In genomic region chr6:42300701-42301100, GRCh38 we compare ENCODE assay signal across 16 cellular contexts.
DNase-seq lines count a peak whose midpoint lies in the region; ATAC-seq and TF ChIP-seq lines count a peak whose summit lies in the region.
"Had no signal": no experiment of that assay in that cellular context is flagged by ENCODE, and none has a peak within 500 bp of the region (broad histone marks: within the 10 kb centered on the region; RNA-seq: fewer than 3 reads in every experiment).

No MANE protein-coding gene starts in this region.

- in situ Hi-C loops in Panc1 (cut with HindIII; ENCODE audit: low pct_unique_long_range_greater_than_20kb, low sequenced_read_pairs): no loop called here

- BruUV-seq in Panc1 (replicated peaks; lab: Mats Ljungman, UMichigan): no TSS peak

- H4K20me1 ChIP-seq in osteoblast (ENCODE audit: insufficient read depth, low read length): peaks cover 4% of the 10 kb centered on the region

- TF ChIP-seq CTCF in Panc1 (IDR thresholded peaks at IDR 0.05) (no peak), osteoblast (IDR thresholded peaks at IDR 0.05; ENCODE audit: extremely low read depth, low read depth, low read length) (no peak)

- no peak overlapping the region for H3K56ac ChIP-seq in mesendoderm (ENCODE audit: low read length)

- no peak for DNase-seq in activated T-cell treated with anti-CD3 and anti-CD28 coated beads, Interleukin-2, amount 50 U/mL, for 24 hours
- DNase-seq in activated T-cell treated with anti-CD3 and anti-CD28 coated beads, Interleukin-2, amount 50 U/mL, for 4 hours: no peak
- DNase-seq in Panc1 (ENCODE audit: low read depth, low spot score): no peak
- DNase-seq in epithelial cell of prostate (ENCODE audit: low read depth, low spot score): peak; percentile 27
- peak; percentile 9 for DNase-seq in osteoblast (ENCODE audit: insufficient read length, low spot score, missing footprints)
- DNase-seq in HuH-7.5 (ENCODE audit: low spot score): no peak
- no peak for DNase-seq in mesendoderm
- DNase-seq: 8988T, C1 segment of cervical spinal cord, MG63, NCI-H1105, NCI-H187, NCI-H446, SHP77 had no signal

- no peak overlapping the region for H2AFZ ChIP-seq in osteoblast (ENCODE audit: low read length)

- peaks cover 28% of the 10 kb centered on the region for H3K36me3 Mint-ChIP-seq in activated T-cell treated with anti-CD3 and anti-CD28 coated beads, Interleukin-2, amount 50 U/mL, for 24 hours (ENCODE audit: low read depth)
- peaks cover 5% of the 10 kb centered on the region for H3K36me3 Mint-ChIP-seq in activated T-cell treated with anti-CD3 and anti-CD28 coated beads, Interleukin-2, amount 50 U/mL, for 4 hours (ENCODE audit: insufficient read depth)

- no peaks in the 10 kb centered on the region for H3K36me3 ChIP-seq in Panc1 (ENCODE audit: control insufficient read depth, insufficient read depth, low read length)
- H3K36me3 ChIP-seq in osteoblast (ENCODE audit: insufficient read depth, low read length): no peaks in the 10 kb centered on the region
- no peaks in the 10 kb centered on the region for H3K36me3 ChIP-seq in mesendoderm (ENCODE audit: control insufficient read depth, insufficient read depth, low read length)
- H3K36me3 ChIP-seq: MG63 had no signal

- H3K27ac ChIP-seq in Panc1 (ENCODE audit: low read length): 0 out of 2 replicates have a peak overlapping the region, but pooled peaks have one; percentile 25
- no peak overlapping the region for H3K27ac ChIP-seq in epithelial cell of prostate
- H3K27ac ChIP-seq in osteoblast (ENCODE audit: low read depth, low read length): no peak overlapping the region
- H3K27ac ChIP-seq in mesendoderm (ENCODE audit: low read depth, low read length): no peak overlapping the region
- H3K27ac ChIP-seq: KMS-11 had no signal

- no peak overlapping the region for H3K23ac ChIP-seq in mesendoderm (ENCODE audit: low read length)

- CTCF ChIA-PET in Panc1 (lab: Charles Lee): interaction anchor here (0.6 to 1.1 kb wide), 2 partner anchors 45 to 247 kb away, joined by 3 to 4 read pairs; no protein-coding TSS in a partner anchor

- H3K27me3 ChIP-seq in Panc1 (ENCODE audit: control insufficient read depth, insufficient read depth, low read length): no peaks in the 10 kb centered on the region
- H3K27me3 ChIP-seq in osteoblast (ENCODE audit: insufficient read depth, low read length): no peaks in the 10 kb centered on the region
- no peaks in the 10 kb centered on the region for H3K27me3 ChIP-seq in mesendoderm (ENCODE audit: insufficient read depth, low read length, poor library complexity)
- H3K27me3 ChIP-seq: MG63 had no signal

- no peak overlapping the region for H3K4ac ChIP-seq in mesendoderm (ENCODE audit: low read depth, low read length)

- no peak overlapping the region for H2BK120ac ChIP-seq in mesendoderm (ENCODE audit: low read depth, low read length)

- H3K79me1 ChIP-seq in mesendoderm (ENCODE audit: low read length): no peaks in the 10 kb centered on the region

- peaks cover 9% of the 10 kb centered on the region for H3K79me2 ChIP-seq in osteoblast (ENCODE audit: insufficient read depth, low read length)
- H3K79me2 ChIP-seq in mesendoderm (ENCODE audit: control insufficient read depth, insufficient read depth, low read length): no peaks in the 10 kb centered on the region

- no peak for ATAC-seq in activated T-cell treated with anti-CD3 and anti-CD28 coated beads, Interleukin-2, amount 50 U/mL, for 4 hours
- ATAC-seq in Panc1: peak; percentile 67
- no peak for ATAC-seq in GM19455 (IDR thresholded peaks at IDR 0.05; ENCODE audit: unreplicated experiment)

- H3K4me2 ChIP-seq in osteoblast (ENCODE audit: insufficient read depth, low read length): no peak overlapping the region
- no peak overlapping the region for H3K4me2 ChIP-seq in mesendoderm (ENCODE audit: low read length)
- H3K4me2 ChIP-seq: KMS-11 had no signal

- no peak overlapping the region for H4K5ac ChIP-seq in mesendoderm (ENCODE audit: low read length)

- no peak overlapping the region for H4K8ac ChIP-seq in mesendoderm (ENCODE audit: low read depth, low read length)

- peak overlapping the region; percentile 24 for H3K27ac Mint-ChIP-seq in activated T-cell treated with anti-CD3 and anti-CD28 coated beads, Interleukin-2, amount 50 U/mL, for 24 hours

- no peaks in the 10 kb centered on the region for H3K27me3 Mint-ChIP-seq in activated T-cell treated with anti-CD3 and anti-CD28 coated beads, Interleukin-2, amount 50 U/mL, for 24 hours
- no peaks in the 10 kb centered on the region for H3K27me3 Mint-ChIP-seq in activated T-cell treated with anti-CD3 and anti-CD28 coated beads, Interleukin-2, amount 50 U/mL, for 4 hours (ENCODE audit: low read depth)

- H3K4me1 ChIP-seq in Panc1 (ENCODE audit: control insufficient read depth, insufficient read depth, low read length): peaks cover 52% of the 10 kb centered on the region
- H3K4me1 ChIP-seq in osteoblast (ENCODE audit: insufficient read depth, low read length): no peaks in the 10 kb centered on the region
- peaks cover 3% of the 10 kb centered on the region for H3K4me1 ChIP-seq in mesendoderm (ENCODE audit: control insufficient read depth, low read depth, low read length)

- no peak overlapping the region for H3K18ac ChIP-seq in mesendoderm (ENCODE audit: low read length)

- no CpG with 5 or more reads among the region's 1 CpG for WGBS in mesendoderm (ENCODE audit: extremely low coverage, insufficient coverage, low lambda C conversion rate)

- intact Hi-C loops in Panc1 (cut with micrococcal nuclease; ENCODE audit: unreplicated experiment): no loop called here

- H3K4me1 Mint-ChIP-seq in activated T-cell treated with anti-CD3 and anti-CD28 coated beads, Interleukin-2, amount 50 U/mL, for 24 hours (ENCODE audit: low read depth): peaks cover 39% of the 10 kb centered on the region
- H3K4me1 Mint-ChIP-seq in activated T-cell treated with anti-CD3 and anti-CD28 coated beads, Interleukin-2, amount 50 U/mL, for 4 hours (ENCODE audit: low read depth): peaks cover 29% of the 10 kb centered on the region

- no peak overlapping the region for H3K4me3 Mint-ChIP-seq in activated T-cell treated with anti-CD3 and anti-CD28 coated beads, Interleukin-2, amount 50 U/mL, for 24 hours
- H3K4me3 Mint-ChIP-seq in activated T-cell treated with anti-CD3 and anti-CD28 coated beads, Interleukin-2, amount 50 U/mL, for 4 hours: no peak overlapping the region

- no peaks in the 10 kb centered on the region for H3K9me3 ChIP-seq in Panc1 (ENCODE audit: control insufficient read depth, insufficient read depth, low read depth, low read length)
- H3K9me3 ChIP-seq in osteoblast (ENCODE audit: low read depth, low read length): no peaks in the 10 kb centered on the region
- H3K9me3 ChIP-seq: MG63 had no signal

- no peak overlapping the region for H2BK5ac ChIP-seq in mesendoderm (ENCODE audit: low read length)

- H3K4me3 ChIP-seq in Panc1 (ENCODE audit: low read depth in 2 of 2, low read length in 2 of 2): no peak overlapping the region
- no peak overlapping the region for H3K4me3 ChIP-seq in osteoblast (ENCODE audit: insufficient read depth, low read length)
- no peak overlapping the region for H3K4me3 ChIP-seq in mesendoderm (ENCODE audit: low read length)
- H3K4me3 ChIP-seq: MG63 had no signal

- no peak overlapping the region for H2AK5ac ChIP-seq in mesendoderm (ENCODE audit: low read length)

- no peak overlapping the region for H2BK15ac ChIP-seq in mesendoderm (replicated peaks; ENCODE audit: low read depth)

- no peak overlapping the region for H3K9ac ChIP-seq in mesendoderm (ENCODE audit: low read length)
- H3K9ac ChIP-seq: KMS-11 had no signal

- no peaks in the 10 kb centered on the region for H3K9me3 Mint-ChIP-seq in activated T-cell treated with anti-CD3 and anti-CD28 coated beads, Interleukin-2, amount 50 U/mL, for 24 hours
- H3K9me3 Mint-ChIP-seq in activated T-cell treated with anti-CD3 and anti-CD28 coated beads, Interleukin-2, amount 50 U/mL, for 4 hours: no peaks in the 10 kb centered on the region

- POLR2A ChIA-PET in Panc1 (lab: Charles Lee): interaction anchor here (0.7 kb wide), 2 partner anchors 10 to 244 kb away, joined by 4 read pairs; no protein-coding TSS in a partner anchor

Comparison
In these comparisons a context has a peak if more than half of its experiments do, and no peak if none do; other contexts are left out.
1. DNase-seq: peak in epithelial cell of prostate (single experiment) and osteoblast (single experiment); none in activated T-cell treated with anti-CD3 and anti-CD28 coated beads, Interleukin-2, amount 50 U/mL, for 24 hours (single experiment), activated T-cell treated with anti-CD3 and anti-CD28 coated beads, Interleukin-2, amount 50 U/mL, for 4 hours (single experiment), Panc1 (single experiment), HuH-7.5 (single experiment) and mesendoderm (single experiment).